Comparison of ENCODE assay signal across 8 cellular contexts in the genomic region with DNA sequence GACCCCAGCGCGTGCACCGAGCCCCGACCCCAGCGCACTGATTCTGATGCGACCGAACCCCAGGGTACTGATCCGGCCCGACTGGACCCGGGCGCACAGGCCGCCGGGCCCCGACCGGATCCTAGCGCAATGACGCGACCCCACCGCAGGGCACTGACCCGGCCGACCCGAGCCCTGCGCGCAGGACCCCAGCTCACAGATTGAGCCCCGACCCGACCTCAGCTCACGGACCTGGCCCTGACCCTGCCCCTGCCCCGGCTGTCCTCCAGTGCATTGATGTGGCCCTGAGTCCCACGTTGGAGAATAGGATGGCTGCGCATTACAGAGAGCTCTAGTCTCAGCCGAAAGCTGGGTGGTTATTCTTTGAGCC. TPM values are rescaled to one million over a fixed set of nuclear protein-coding genes. Genes with fewer than 3 reads are reported as not detected.
DNase-seq lines count a peak whose midpoint lies in the region; ATAC-seq and TF ChIP-seq lines count a peak whose summit lies in the region.

No MANE protein-coding gene starts in this region.

- peak; percentile 18 for ATAC-seq in GM21528 (IDR thresholded peaks at IDR 0.05; ENCODE audit: low FRiP score, unreplicated experiment)

- H4K20me1 ChIP-seq in BLaER1 = peaks cover 41% of the 10 kb centered on the region

- TF ChIP-seq CTCF in epithelial cell of esophagus (IDR thresholded peaks at IDR 0.05; ENCODE audit: insufficient read depth, low read depth, low read length, missing control alignments) (no peak), prostate gland (IDR thresholded peaks at IDR 0.05) (no peak)

- H3K4me1 ChIP-seq in BLaER1 = peaks cover 32% of the 10 kb centered on the region
- peaks cover 11% of the 10 kb centered on the region for H3K4me1 ChIP-seq in NT2/D1 (ENCODE audit: insufficient read depth, insufficient read length)
- peaks cover 7% of the 10 kb centered on the region for H3K4me1 ChIP-seq in prostate gland (replicated peaks)

- no peak for TF ChIP-seq POLR2A in prostate gland (IDR thresholded peaks at IDR 0.05)

- intact Hi-C loops in prostate gland (cut with DNase I) = loop anchor here (10.0 kb wide), 2 partner anchors 118 to 418 kb away; no protein-coding TSS in a partner anchor

- H3K4me3 ChIP-seq in BLaER1 (peak overlapping the region; percentile 94), NT2/D1 (ENCODE audit: insufficient read length, low read depth) (peak overlapping the region; percentile 93), epithelial cell of esophagus (ENCODE audit: low read length) (peak overlapping the region; percentile 98), prostate gland (peak overlapping the region; percentile 78 to 95)

- H3K9me3 ChIP-seq in BLaER1 (no peaks in the 10 kb centered on the region), NT2/D1 (ENCODE audit: insufficient read depth, low read length) (no peaks in the 10 kb centered on the region), prostate gland (no peaks in the 10 kb centered on the region)

- peak overlapping the region; percentile 92 for H3K27ac ChIP-seq in BLaER1
- H3K27ac ChIP-seq in prostate gland = peak overlapping the region in 1 of 2 donors; percentile 85
- H3K27ac ChIP-seq in caudate nucleus (ENCODE audit: low read depth, low read length) = no peak overlapping the region

- H3K27me3 ChIP-seq in BLaER1 (no peaks in the 10 kb centered on the region), NT2/D1 (ENCODE audit: insufficient read depth, insufficient read length) (no peaks in the 10 kb centered on the region), prostate gland (replicated peaks; ENCODE audit: insufficient read depth) (no peaks in the 10 kb centered on the region)

- H3K36me3 ChIP-seq in BLaER1 (peaks cover 69% of the 10 kb centered on the region), NT2/D1 (ENCODE audit: insufficient read depth, insufficient read length, low read length) (peaks cover 71% of the 10 kb centered on the region), prostate gland (no peaks in the 10 kb centered on the region)

- 2% methylated on average over 14 of the region's 31 CpGs for WGBS in prostate gland

- DNase-seq in NT2/D1 (ENCODE audit: low read depth, low spot score) (no peak), epithelial cell of esophagus (ENCODE audit: low read depth) (no peak), prostate gland (ENCODE audit: low spot score) (no peak), caudate nucleus (lab: John Stamatoyannopoulos, UW) (no peak), hippocampal formation (lab: John Stamatoyannopoulos, UW) (no peak), NCI-H2107 (lab: John Stamatoyannopoulos, UW) (no peak)

- peak overlapping the region; percentile 92 for H3K9ac ChIP-seq in BLaER1
- peak overlapping the region; percentile 97 for H3K9ac ChIP-seq in NT2/D1 (ENCODE audit: insufficient read length, low read depth)

- H3K4me2 ChIP-seq in BLaER1 = peak overlapping the region; percentile 99

RNA-seq across cellular contexts. Expression of a gene that starts 0.4 kb away (rescaled TPM):
- total RNA-seq in prostate gland = 10 to 100 TPM in 1 of 2 donors, 1 to 10 TPM in 1; 1.8 to 11.9 TPM

RNA-seq across cellular contexts. Expression of a gene that starts 0.5 kb away (rescaled TPM):
- total RNA-seq in prostate gland = 10 to 100 TPM; 17.9 to 46.2 TPM

RNA-seq across cellular contexts. Expression of a gene that starts 42.3 kb away (rescaled TPM):
- total RNA-seq in prostate gland = 1 to 10 TPM; 1.2 to 9.8 TPM
